Comparison of ENCODE assay signal across 1 cellular context in the genomic region with DNA sequence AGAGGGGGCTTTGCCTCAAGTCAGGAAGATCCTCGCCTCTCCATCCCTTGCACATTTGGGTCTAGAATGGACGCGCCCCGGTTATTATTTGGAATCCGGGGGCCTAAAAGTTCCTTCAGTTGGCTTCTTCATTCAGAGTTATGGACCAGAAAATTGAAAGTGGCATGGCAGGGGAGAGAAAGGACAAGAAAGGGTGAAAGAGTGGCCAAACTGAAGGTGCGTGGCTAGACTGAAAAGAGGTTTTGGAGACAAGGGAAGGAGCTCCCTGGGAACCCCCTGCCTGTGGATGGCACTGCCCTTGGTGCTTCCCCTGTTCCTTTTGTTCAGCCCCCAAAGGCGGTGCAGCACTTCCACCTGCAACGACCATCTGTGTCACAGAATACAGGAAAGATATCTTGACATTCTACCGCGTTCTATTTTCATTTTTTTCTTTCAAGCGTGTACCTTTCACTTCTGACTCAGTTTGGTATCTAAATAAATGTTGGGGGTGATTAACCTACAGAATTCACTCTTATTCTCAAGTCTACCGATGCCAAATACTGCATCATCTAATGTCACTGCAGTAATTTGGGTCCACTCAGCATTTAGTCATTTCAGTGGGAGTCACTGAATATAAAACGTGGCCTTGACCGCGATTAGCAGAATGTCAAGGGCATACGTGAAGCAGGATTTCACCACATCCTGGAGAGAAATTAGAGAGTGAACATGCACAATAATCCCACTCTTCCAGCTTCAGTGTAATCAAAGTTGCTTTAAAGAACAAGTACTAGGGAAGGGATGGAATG.
TF ChIP-seq lines count a peak whose summit lies in the region.

No MANE protein-coding gene starts in this region.

TF ChIP-seq in HepG2, 621 proteins besides CTCF, POLR2A, EP300 and RAD21 (continued from another document and continues in another):
- TF ChIP-seq, protein P1, sequence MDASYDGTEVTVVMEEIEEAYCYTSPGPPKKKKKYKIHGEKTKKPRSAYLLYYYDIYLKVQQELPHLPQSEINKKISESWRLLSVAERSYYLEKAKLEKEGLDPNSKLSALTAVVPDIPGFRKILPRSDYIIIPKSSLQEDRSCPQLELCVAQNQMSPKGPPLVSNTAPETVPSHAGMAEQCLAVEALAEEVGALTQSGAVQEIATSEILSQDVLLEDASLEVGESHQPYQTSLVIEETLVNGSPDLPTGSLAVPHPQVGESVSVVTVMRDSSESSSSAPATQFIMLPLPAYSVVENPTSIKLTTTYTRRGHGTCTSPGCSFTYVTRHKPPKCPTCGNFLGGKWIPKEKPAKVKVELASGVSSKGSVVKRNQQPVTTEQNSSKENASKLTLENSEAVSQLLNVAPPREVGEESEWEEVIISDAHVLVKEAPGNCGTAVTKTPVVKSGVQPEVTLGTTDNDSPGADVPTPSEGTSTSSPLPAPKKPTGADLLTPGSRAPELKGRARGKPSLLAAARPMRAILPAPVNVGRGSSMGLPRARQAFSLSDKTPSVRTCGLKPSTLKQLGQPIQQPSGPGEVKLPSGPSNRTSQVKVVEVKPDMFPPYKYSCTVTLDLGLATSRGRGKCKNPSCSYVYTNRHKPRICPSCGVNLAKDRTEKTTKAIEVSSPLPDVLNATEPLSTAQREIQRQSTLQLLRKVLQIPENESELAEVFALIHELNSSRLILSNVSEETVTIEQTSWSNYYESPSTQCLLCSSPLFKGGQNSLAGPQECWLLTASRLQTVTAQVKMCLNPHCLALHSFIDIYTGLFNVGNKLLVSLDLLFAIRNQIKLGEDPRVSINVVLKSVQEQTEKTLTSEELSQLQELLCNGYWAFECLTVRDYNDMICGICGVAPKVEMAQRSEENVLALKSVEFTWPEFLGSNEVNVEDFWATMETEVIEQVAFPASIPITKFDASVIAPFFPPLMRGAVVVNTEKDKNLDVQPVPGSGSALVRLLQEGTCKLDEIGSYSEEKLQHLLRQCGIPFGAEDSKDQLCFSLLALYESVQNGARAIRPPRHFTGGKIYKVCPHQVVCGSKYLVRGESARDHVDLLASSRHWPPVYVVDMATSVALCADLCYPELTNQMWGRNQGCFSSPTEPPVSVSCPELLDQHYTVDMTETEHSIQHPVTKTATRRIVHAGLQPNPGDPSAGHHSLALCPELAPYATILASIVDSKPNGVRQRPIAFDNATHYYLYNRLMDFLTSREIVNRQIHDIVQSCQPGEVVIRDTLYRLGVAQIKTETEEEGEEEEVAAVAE (CRISPR knock-in tag; IDR thresholded peaks at IDR 0.05; ENCODE audit: borderline replicate concordance) = no peak
- TF ChIP-seq ZNF337 (CRISPR knock-in tag; IDR thresholded peaks at IDR 0.05; ENCODE audit: borderline replicate concordance, low read depth) = no peak
- TF ChIP-seq ZMYM2 (CRISPR knock-in tag; IDR thresholded peaks at IDR 0.05) = no peak
- TF ChIP-seq HNRNPL (IDR thresholded peaks at IDR 0.05; ENCODE audit: low read depth, low read length) = no peak
- peak; percentile 87 to 95 for TF ChIP-seq MAFK (conservative IDR thresholded peaks at IDR 0.05 in 1 of 2, IDR thresholded peaks at IDR 0.05 in 1 of 2; ENCODE audit: low read length in 2 of 2)
- peak; percentile 56 for TF ChIP-seq TBL1XR1 (IDR thresholded peaks at IDR 0.05; ENCODE audit: borderline replicate concordance, low read length, partially characterized antibody)
- peak; percentile 49; the same call in 1 of the 2 replicates for TF ChIP-seq FOSL2 (CRISPR knock-in tag; IDR thresholded peaks at IDR 0.05)
- TF ChIP-seq CEBPG (CRISPR knock-in tag; IDR thresholded peaks at IDR 0.05) = peak; percentile 44
- no peak for TF ChIP-seq MIER2 (CRISPR knock-in tag; IDR thresholded peaks at IDR 0.05)
- peak; percentile 91 for TF ChIP-seq RARA (CRISPR knock-in tag; IDR thresholded peaks at IDR 0.05)
- TF ChIP-seq ARID5B (CRISPR knock-in tag; IDR thresholded peaks at IDR 0.05) = peak; percentile 80
- TF ChIP-seq GATAD2A (CRISPR knock-in tag; IDR thresholded peaks at IDR 0.05) = peak; percentile 57
- TF ChIP-seq EED (CRISPR knock-in tag; IDR thresholded peaks at IDR 0.05) = peak; percentile 76; the same call in 1 of the 2 replicates
- peak; percentile 35; the same call in 1 of the 2 replicates for TF ChIP-seq SAP130 (CRISPR knock-in tag; IDR thresholded peaks at IDR 0.05; ENCODE audit: low read depth)
- no peak for TF ChIP-seq CREM (IDR thresholded peaks at IDR 0.05)
- TF ChIP-seq CREM (CRISPR knock-in tag; IDR thresholded peaks at IDR 0.05) = no peak
- peak; percentile 4; the same call in 1 of the 2 replicates for TF ChIP-seq GMEB1 (CRISPR knock-in tag; IDR thresholded peaks at IDR 0.05; ENCODE audit: borderline replicate concordance)
- no peak for TF ChIP-seq ZNF773 (CRISPR knock-in tag; IDR thresholded peaks at IDR 0.05; ENCODE audit: borderline replicate concordance)
- no peak for TF ChIP-seq SMARCE1 (IDR thresholded peaks at IDR 0.05; ENCODE audit: borderline replicate concordance)
- 0 out of 2 replicates have a peak, but pooled peaks have one; percentile 20 for TF ChIP-seq ZNF501 (CRISPR knock-in tag; IDR thresholded peaks at IDR 0.05)
- TF ChIP-seq ATF4 (CRISPR knock-in tag; IDR thresholded peaks at IDR 0.05) = 0 out of 4 replicates have a peak, but pooled peaks of 1 of the 2 experiments have one; percentile 22
- no peak for TF ChIP-seq ZNF772 (CRISPR knock-in tag; IDR thresholded peaks at IDR 0.05)
- TF ChIP-seq, protein P2, sequence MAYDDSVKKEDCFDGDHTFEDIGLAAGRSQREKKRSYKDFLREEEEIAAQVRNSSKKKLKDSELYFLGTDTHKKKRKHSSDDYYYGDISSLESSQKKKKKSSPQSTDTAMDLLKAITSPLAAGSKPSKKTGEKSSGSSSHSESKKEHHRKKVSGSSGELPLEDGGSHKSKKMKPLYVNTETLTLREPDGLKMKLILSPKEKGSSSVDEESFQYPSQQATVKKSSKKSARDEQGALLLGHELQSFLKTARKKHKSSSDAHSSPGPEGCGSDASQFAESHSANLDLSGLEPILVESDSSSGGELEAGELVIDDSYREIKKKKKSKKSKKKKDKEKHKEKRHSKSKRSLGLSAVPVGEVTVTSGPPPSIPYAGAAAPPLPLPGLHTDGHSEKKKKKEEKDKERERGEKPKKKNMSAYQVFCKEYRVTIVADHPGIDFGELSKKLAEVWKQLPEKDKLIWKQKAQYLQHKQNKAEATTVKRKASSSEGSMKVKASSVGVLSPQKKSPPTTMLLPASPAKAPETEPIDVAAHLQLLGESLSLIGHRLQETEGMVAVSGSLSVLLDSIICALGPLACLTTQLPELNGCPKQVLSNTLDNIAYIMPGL (CRISPR knock-in tag; IDR thresholded peaks at IDR 0.05; ENCODE audit: borderline replicate concordance in 1 of 2, low read depth in 1 of 2) = no peak
- TF ChIP-seq, protein P3, sequence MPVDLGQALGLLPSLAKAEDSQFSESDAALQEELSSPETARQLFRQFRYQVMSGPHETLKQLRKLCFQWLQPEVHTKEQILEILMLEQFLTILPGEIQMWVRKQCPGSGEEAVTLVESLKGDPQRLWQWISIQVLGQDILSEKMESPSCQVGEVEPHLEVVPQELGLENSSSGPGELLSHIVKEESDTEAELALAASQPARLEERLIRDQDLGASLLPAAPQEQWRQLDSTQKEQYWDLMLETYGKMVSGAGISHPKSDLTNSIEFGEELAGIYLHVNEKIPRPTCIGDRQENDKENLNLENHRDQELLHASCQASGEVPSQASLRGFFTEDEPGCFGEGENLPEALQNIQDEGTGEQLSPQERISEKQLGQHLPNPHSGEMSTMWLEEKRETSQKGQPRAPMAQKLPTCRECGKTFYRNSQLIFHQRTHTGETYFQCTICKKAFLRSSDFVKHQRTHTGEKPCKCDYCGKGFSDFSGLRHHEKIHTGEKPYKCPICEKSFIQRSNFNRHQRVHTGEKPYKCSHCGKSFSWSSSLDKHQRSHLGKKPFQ (CRISPR knock-in tag; IDR thresholded peaks at IDR 0.05; ENCODE audit: insufficient replicate concordance) = no peak
- TF ChIP-seq KLF11 (CRISPR knock-in tag; IDR thresholded peaks at IDR 0.05) = no peak
- no peak for TF ChIP-seq SIX4 (CRISPR knock-in tag; IDR thresholded peaks at IDR 0.05)
- TF ChIP-seq, protein P4, sequence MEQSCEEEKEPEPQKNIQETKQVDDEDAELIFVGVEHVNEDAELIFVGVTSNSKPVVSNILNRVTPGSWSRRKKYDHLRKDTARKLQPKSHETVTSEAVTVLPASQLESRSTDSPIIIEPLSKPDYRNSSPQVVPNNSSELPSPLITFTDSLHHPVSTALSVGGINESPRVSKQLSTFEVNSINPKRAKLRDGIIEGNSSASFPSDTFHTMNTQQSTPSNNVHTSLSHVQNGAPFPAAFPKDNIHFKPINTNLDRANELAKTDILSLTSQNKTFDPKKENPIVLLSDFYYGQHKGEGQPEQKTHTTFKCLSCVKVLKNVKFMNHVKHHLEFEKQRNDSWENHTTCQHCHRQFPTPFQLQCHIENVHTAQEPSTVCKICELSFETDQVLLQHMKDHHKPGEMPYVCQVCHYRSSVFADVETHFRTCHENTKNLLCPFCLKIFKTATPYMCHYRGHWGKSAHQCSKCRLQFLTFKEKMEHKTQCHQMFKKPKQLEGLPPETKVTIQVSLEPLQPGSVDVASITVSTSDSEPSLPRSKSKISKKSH (CRISPR knock-in tag; IDR thresholded peaks at IDR 0.05; ENCODE audit: borderline replicate concordance) = no peak
- peak; percentile 52; the same call in 1 of the 2 replicates for TF ChIP-seq ETV5 (CRISPR knock-in tag; IDR thresholded peaks at IDR 0.05; ENCODE audit: borderline replicate concordance)
- TF ChIP-seq NR2F6 (IDR thresholded peaks at IDR 0.05) = peak; percentile 57
- TF ChIP-seq NR2F6 (CRISPR knock-in tag; IDR thresholded peaks at IDR 0.05) = peak; percentile 65; the same call in 1 of the 2 replicates
- TF ChIP-seq PATZ1 (CRISPR knock-in tag; IDR thresholded peaks at IDR 0.05) = 0 out of 2 replicates have a peak, but pooled peaks have one; percentile 17
- no peak; the same call in 1 of the 2 replicates for TF ChIP-seq NKX3-1 (CRISPR knock-in tag; IDR thresholded peaks at IDR 0.05)
- 0 out of 2 replicates have a peak, but pooled peaks have one; percentile 20 for TF ChIP-seq HDAC2 (CRISPR knock-in tag; IDR thresholded peaks at IDR 0.05)
- TF ChIP-seq NR2C2 (CRISPR knock-in tag; IDR thresholded peaks at IDR 0.05; ENCODE audit: borderline replicate concordance) = peak; percentile 42; the same call in 1 of the 2 replicates
- 0 out of 2 replicates have a peak, but pooled peaks have one; percentile 29 for TF ChIP-seq HMG20B (CRISPR knock-in tag; conservative IDR thresholded peaks at IDR 0.05)
- TF ChIP-seq ZNF660 (CRISPR knock-in tag; IDR thresholded peaks at IDR 0.05; ENCODE audit: borderline replicate concordance, low read depth) = no peak
- no peak for TF ChIP-seq FOXK1 (CRISPR knock-in tag; IDR thresholded peaks at IDR 0.05; ENCODE audit: borderline replicate concordance, low read depth)
- TF ChIP-seq ZNF775 (CRISPR knock-in tag; IDR thresholded peaks at IDR 0.05; ENCODE audit: borderline replicate concordance) = peak; percentile 94
- TF ChIP-seq NR2F1 (CRISPR knock-in tag; IDR thresholded peaks at IDR 0.05) = 0 out of 4 replicates have a peak, but pooled peaks of 1 of the 2 experiments have one; percentile 13
- 0 out of 2 replicates have a peak, but pooled peaks have one; percentile 32 for TF ChIP-seq ZNF878 (CRISPR knock-in tag; IDR thresholded peaks at IDR 0.05)
